Comparison of ENCODE assay signal across 8 cellular contexts in the genomic region with DNA sequence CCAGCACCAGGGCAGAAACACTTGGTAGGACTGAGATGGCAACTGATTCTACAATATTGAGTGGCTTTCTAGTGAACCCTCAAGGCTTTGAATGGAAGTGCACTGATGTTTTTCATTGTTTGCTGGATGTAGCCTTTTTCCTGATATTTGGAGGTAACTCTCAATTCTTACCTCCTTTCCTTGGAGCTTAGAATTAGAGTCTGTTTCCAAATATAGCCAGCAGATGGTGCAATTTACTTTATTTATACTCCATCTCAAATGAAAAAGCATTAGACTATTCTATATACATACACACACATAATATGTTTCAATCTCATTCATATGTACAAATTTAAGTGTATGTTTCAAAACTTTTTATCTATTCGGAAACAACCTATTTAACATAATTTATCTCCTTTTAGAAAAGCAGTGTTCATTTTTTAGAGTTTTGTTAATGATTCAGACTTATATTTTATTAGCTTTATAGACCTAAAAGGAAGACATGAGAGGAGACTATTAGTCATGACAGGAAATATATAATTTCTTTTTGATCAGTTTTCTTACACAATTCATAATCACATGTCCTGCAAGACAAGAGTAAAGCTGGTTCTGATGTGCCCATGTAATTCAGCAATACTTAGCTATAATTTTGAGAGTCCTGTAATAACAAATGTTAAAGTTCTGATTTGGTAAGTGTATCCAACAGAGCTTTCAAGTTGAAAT.
DNase-seq lines count a peak whose midpoint lies in the region; ATAC-seq and TF ChIP-seq lines count a peak whose summit lies in the region.

No MANE protein-coding gene starts in this region.

- no peaks in the 10 kb centered on the region for H3K9me3 ChIP-seq in suprapubic skin

- no peaks in the 10 kb centered on the region for H3K36me3 Mint-ChIP-seq in activated naive CD8-positive, alpha-beta T cell treated with anti-CD3 and anti-CD28 coated beads, Interleukin-2, amount 50 U/mL, for 24 hours (ENCODE audit: low read depth)
- no peaks in the 10 kb centered on the region for H3K36me3 Mint-ChIP-seq in activated naive CD4-positive, alpha-beta T cell treated with anti-CD3 and anti-CD28 coated beads, Interleukin-2, amount 10 ng/mL, durations not matched to agents 7 days and 5 days

- ATAC-seq in GM21423 (IDR thresholded peaks at IDR 0.05; ENCODE audit: unreplicated experiment), result peak; percentile 68
- ATAC-seq in activated naive CD8-positive, alpha-beta T cell treated with anti-CD3 and anti-CD28 coated beads, Interleukin-2, amount 50 U/mL, for 24 hours, result no peak

- H3K36me3 ChIP-seq in suprapubic skin, result no peaks in the 10 kb centered on the region

- no peak overlapping the region for H3K27ac Mint-ChIP-seq in activated naive CD8-positive, alpha-beta T cell treated with anti-CD3 and anti-CD28 coated beads, Interleukin-2, amount 50 U/mL, for 24 hours
- no peak overlapping the region for H3K27ac Mint-ChIP-seq in activated naive CD4-positive, alpha-beta T cell treated with anti-CD3 and anti-CD28 coated beads, Interleukin-2, amount 10 ng/mL, durations not matched to agents 7 days and 5 days

- DNase-seq in Caki2 (ENCODE audit: low read depth), result peak; percentile 37
- peak; percentile 18 for DNase-seq in NCI-H1436 (lab: John Stamatoyannopoulos, UW)
- DNase-seq in astrocyte of the cerebellum (ENCODE audit: low read depth), result peak; percentile 29
- DNase-seq in kidney tubule cell (ENCODE audit: low spot score), result peak; percentile 51
- DNase-seq in suprapubic skin (ENCODE audit: low spot score in 2 of 2), result no peak
- DNase-seq in activated naive CD8-positive, alpha-beta T cell treated with anti-CD3 and anti-CD28 coated beads, Interleukin-2, amount 50 U/mL, for 24 hours, result no peak
- DNase-seq in activated naive CD4-positive, alpha-beta T cell treated with anti-CD3 and anti-CD28 coated beads, Interleukin-2, amount 10 ng/mL, durations not matched to agents 7 days and 5 days, result no peak

- no peak for TF ChIP-seq POLR2A in suprapubic skin (IDR thresholded peaks at IDR 0.05)

- CTCF ChIA-PET in activated naive CD4-positive, alpha-beta T cell treated with anti-CD3 and anti-CD28 coated beads, Interleukin-2, amount 10 ng/mL, durations not matched to agents 7 days and 5 days (lab: Charles Lee), result interaction anchor here (0.8 to 1.8 kb wide), 3 partner anchors 9 to 483 kb away, joined by 3 to 13 read pairs (median 3); no protein-coding TSS in a partner anchor

- no peak for TF ChIP-seq EP300 in suprapubic skin (IDR thresholded peaks at IDR 0.05)

- H3K27ac ChIP-seq in suprapubic skin, result no peak overlapping the region

- WGBS in suprapubic skin, result 4% methylated on average over 1 of the region's 1 CpG

- in situ Hi-C loops in Caki2 (cut with HindIII; ENCODE audit: low pct_unique_long_range_greater_than_20kb, low sequenced_read_pairs) (no loop called here), astrocyte of the cerebellum (cut with HindIII; ENCODE audit: low sequenced_read_pairs) (no loop called here)

- H3K9me3 Mint-ChIP-seq in activated naive CD8-positive, alpha-beta T cell treated with anti-CD3 and anti-CD28 coated beads, Interleukin-2, amount 50 U/mL, for 24 hours, result no peaks in the 10 kb centered on the region
- no peaks in the 10 kb centered on the region for H3K9me3 Mint-ChIP-seq in activated naive CD4-positive, alpha-beta T cell treated with anti-CD3 and anti-CD28 coated beads, Interleukin-2, amount 10 ng/mL, durations not matched to agents 7 days and 5 days

- no peaks in the 10 kb centered on the region for H3K27me3 ChIP-seq in suprapubic skin

- H3K4me1 ChIP-seq in suprapubic skin, result no peaks in the 10 kb centered on the region

- TF ChIP-seq CTCF in astrocyte of the cerebellum (IDR thresholded peaks at IDR 0.05; ENCODE audit: low read depth, low read length, missing control alignments), result peak; percentile 24
- TF ChIP-seq CTCF in suprapubic skin (IDR thresholded peaks at IDR 0.05), result peak in 1 of 2 donors; percentile 43

- H3K27me3 Mint-ChIP-seq in activated naive CD8-positive, alpha-beta T cell treated with anti-CD3 and anti-CD28 coated beads, Interleukin-2, amount 50 U/mL, for 24 hours, result no peaks in the 10 kb centered on the region
- H3K27me3 Mint-ChIP-seq in activated naive CD4-positive, alpha-beta T cell treated with anti-CD3 and anti-CD28 coated beads, Interleukin-2, amount 10 ng/mL, durations not matched to agents 7 days and 5 days, result no peaks in the 10 kb centered on the region

- H3K4me1 Mint-ChIP-seq in activated naive CD8-positive, alpha-beta T cell treated with anti-CD3 and anti-CD28 coated beads, Interleukin-2, amount 50 U/mL, for 24 hours, result no peaks in the 10 kb centered on the region
- H3K4me1 Mint-ChIP-seq in activated naive CD4-positive, alpha-beta T cell treated with anti-CD3 and anti-CD28 coated beads, Interleukin-2, amount 10 ng/mL, durations not matched to agents 7 days and 5 days, result no peaks in the 10 kb centered on the region

- H3K4me3 ChIP-seq in astrocyte of the cerebellum (ENCODE audit: low read depth, low read length) (no peak overlapping the region), suprapubic skin (no peak overlapping the region)

- no peak overlapping the region for H3K4me3 Mint-ChIP-seq in activated naive CD8-positive, alpha-beta T cell treated with anti-CD3 and anti-CD28 coated beads, Interleukin-2, amount 50 U/mL, for 24 hours
- H3K4me3 Mint-ChIP-seq in activated naive CD4-positive, alpha-beta T cell treated with anti-CD3 and anti-CD28 coated beads, Interleukin-2, amount 10 ng/mL, durations not matched to agents 7 days and 5 days, result no peak overlapping the region

Comparison
In these comparisons a context has a peak if more than half of its experiments do, and no peak if none do; other contexts are left out.
1. DNase-seq: peak in Caki2 (single experiment), NCI-H1436 (single experiment), astrocyte of the cerebellum (single experiment) and kidney tubule cell (single experiment); none in suprapubic skin (0 of 2), activated naive CD8-positive, alpha-beta T cell treated with anti-CD3 and anti-CD28 coated beads, Interleukin-2, amount 50 U/mL, for 24 hours (single experiment) and activated naive CD4-positive, alpha-beta T cell treated with anti-CD3 and anti-CD28 coated beads, Interleukin-2, amount 10 ng/mL, durations not matched to agents 7 days and 5 days (single experiment).